In genomic region chr19:29667941-29668340, GRCh38 we compare ENCODE assay signal across 9 cellular contexts. TPM values are rescaled to one million over a fixed set of nuclear protein-coding genes. Genes with fewer than 3 reads are reported as not detected.
DNase-seq lines count a peak whose midpoint lies in the region; ATAC-seq and TF ChIP-seq lines count a peak whose summit lies in the region.
"Had no signal": no experiment of that assay in that cellular context is flagged by ENCODE, and none has a peak within 500 bp of the region (broad histone marks: within the 10 kb centered on the region; RNA-seq: fewer than 3 reads in every experiment).

No MANE protein-coding gene starts in this region.

- DNase-seq in breast epithelium (ENCODE audit: low spot score in 2 of 2) (peak in 1 of 2 donors; percentile 38), MCF 10A (ENCODE audit: unreplicated experiment) (no peak), right atrium auricular region (ENCODE audit: low spot score) (no peak), upper lobe of left lung (peak in 1 of 2 donors; percentile 55), aorta (no peak), nephron progenitor cell (no peak), PC-3 (no peak)
- DNase-seq in activated CD8-positive, alpha-beta memory T cell treated with anti-CD3 and anti-CD28 coated beads, Interleukin-2, amount 50 U/mL, for 1 hour (ENCODE audit: extremely low read depth): peak; percentile 50

- TF ChIP-seq EP300 in upper lobe of left lung (IDR thresholded peaks at IDR 0.05): no peak

- H3K9me3 ChIP-seq in breast epithelium (no peaks in the 10 kb centered on the region), right atrium auricular region (no peaks in the 10 kb centered on the region), upper lobe of left lung (no peaks in the 10 kb centered on the region), aorta (ENCODE audit: control insufficient read depth, low read length) (no peaks in the 10 kb centered on the region), PC-3 (ENCODE audit: low read length) (no peaks in the 10 kb centered on the region)

- peaks cover 24% of the 10 kb centered on the region for H3K4me1 Mint-ChIP-seq in MCF 10A (ENCODE audit: insufficient read depth, unreplicated experiment)
- H3K4me1 Mint-ChIP-seq in nephron progenitor cell: peaks cover 45% of the 10 kb centered on the region

- H3K4me1 ChIP-seq in breast epithelium (peaks cover 35 to 46% of the 10 kb centered on the region in 2 donors), right atrium auricular region (peaks cover 0 to 75% of the 10 kb centered on the region in 2 donors), upper lobe of left lung (peaks cover 53 to 75% (median 65%) of the 10 kb centered on the region in 4 donors), aorta (ENCODE audit: control insufficient read depth in 1 of 2, insufficient read depth in 2 of 2, low read length in 2 of 2) (peaks cover 0 to 2% of the 10 kb centered on the region in 2 donors), PC-3 (ENCODE audit: insufficient read depth, low read length) (peaks cover 39% of the 10 kb centered on the region)

- H3K4me3 ChIP-seq in breast epithelium (peak overlapping the region in 1 of 3 donors; percentile 98), right atrium auricular region (peak overlapping the region in 1 of 2 donors; percentile 89), upper lobe of left lung (peak overlapping the region in 2 of 4 donors; percentile 81 to 91), aorta (ENCODE audit: low read length in 2 of 2) (no peak overlapping the region), PC-3 (ENCODE audit: low read length) (no peak overlapping the region)

- H3K27me3 ChIP-seq in breast epithelium (no peaks in the 10 kb centered on the region), right atrium auricular region (no peaks in the 10 kb centered on the region), upper lobe of left lung (no peaks in the 10 kb centered on the region), aorta (ENCODE audit: control insufficient read depth in 1 of 2, insufficient read depth in 2 of 2, low read length in 1 of 2) (no peaks in the 10 kb centered on the region), PC-3 (ENCODE audit: low read length) (no peaks in the 10 kb centered on the region)

- no peak overlapping the region for H3K4me3 Mint-ChIP-seq in MCF 10A (ENCODE audit: unreplicated experiment)
- no peak overlapping the region for H3K4me3 Mint-ChIP-seq in nephron progenitor cell

- H3K79me2 ChIP-seq in PC-3 (ENCODE audit: low read length): peaks cover 41% of the 10 kb centered on the region

- H3K27me3 Mint-ChIP-seq in MCF 10A (ENCODE audit: insufficient read depth, unreplicated experiment) (no peaks in the 10 kb centered on the region), nephron progenitor cell (ENCODE audit: low read depth, poor library complexity) (peaks cover 35% of the 10 kb centered on the region)

- H3K9me2 ChIP-seq in PC-3 (replicated peaks; ENCODE audit: low read length): no peaks in the 10 kb centered on the region

- ATAC-seq in upper lobe of left lung (ENCODE audit: low FRiP score in 2 of 2): no peak
- ATAC-seq in aorta (ENCODE audit: low FRiP score): no peak
- no peak for ATAC-seq in PC-3

- no peaks in the 10 kb centered on the region for H3F3A ChIP-seq in PC-3 (ENCODE audit: low read length, unreplicated experiment)

- 58 to 78% methylated on average over 3 to 6 of the region's 7 CpGs for whole genome bisulfite sequencing in upper lobe of left lung, 2 donors
- 69 to 75% methylated on average over 7 of the region's 7 CpGs for WGBS in aorta, 2 donors

- H2AFZ ChIP-seq in PC-3 (ENCODE audit: low read length): no peak overlapping the region

- H4K20me1 ChIP-seq in PC-3 (ENCODE audit: low read length): peaks cover 4% of the 10 kb centered on the region; the same call in 1 of the 2 replicates

- no peak for TF ChIP-seq POLR2A in breast epithelium (IDR thresholded peaks at IDR 0.05)
- no peak for TF ChIP-seq POLR2A in upper lobe of left lung (IDR thresholded peaks at IDR 0.05)

- no peak overlapping the region for H3K27ac Mint-ChIP-seq in MCF 10A (ENCODE audit: low read depth, unreplicated experiment)
- no peak overlapping the region for H3K27ac Mint-ChIP-seq in nephron progenitor cell

- no peak overlapping the region for H3K4me2 ChIP-seq in PC-3 (ENCODE audit: low read length)

- no peak overlapping the region for H3K9ac ChIP-seq in PC-3 (ENCODE audit: low read length)

- H3K27ac ChIP-seq in breast epithelium (peak overlapping the region; percentile 22 to 98), right atrium auricular region (peak overlapping the region; percentile 94 to 96), upper lobe of left lung (peak overlapping the region; percentile 74 to 91 (median 84)), aorta (ENCODE audit: low read depth in 1 of 2, low read length in 2 of 2) (peak overlapping the region in 1 of 2 donors; percentile 10), PC-3 (ENCODE audit: low read length) (no peak overlapping the region)

- intact Hi-C loops in breast epithelium (cut with DNase I; ENCODE audit: low total_unique reads): loop anchor here (1.0 kb wide), 1 partner anchor 13 kb away; no protein-coding TSS in a partner anchor
- intact Hi-C loops in MCF 10A (cut with micrococcal nuclease): no loop called here
- intact Hi-C loops in aorta (cut with DNase I): loop anchor here (2.0 to 5.0 kb wide), 2 partner anchors 13 to 56 kb away; no protein-coding TSS in a partner anchor
- intact Hi-C loops in PC-3 (cut with micrococcal nuclease): no loop called here

- H3K36me3 ChIP-seq in breast epithelium (no peaks in the 10 kb centered on the region), right atrium auricular region (peaks cover 4% of the 10 kb centered on the region), upper lobe of left lung (peaks cover 0 to 3% (median 0%) of the 10 kb centered on the region in 4 donors), aorta (ENCODE audit: control insufficient read depth in 1 of 2, insufficient read depth in 2 of 2, low read length in 1 of 2) (no peaks in the 10 kb centered on the region), PC-3 (ENCODE audit: low read depth, low read length) (no peaks in the 10 kb centered on the region)

- TF ChIP-seq CTCF in breast epithelium (IDR thresholded peaks at IDR 0.05) (no peak), MCF 10A (IDR thresholded peaks at IDR 0.05; ENCODE audit: unreplicated experiment) (no peak), right atrium auricular region (IDR thresholded peaks at IDR 0.05) (no peak), upper lobe of left lung (IDR thresholded peaks at IDR 0.05) (no peak), nephron progenitor cell (IDR thresholded peaks at IDR 0.05) (no peak), PC-3 (conservative IDR thresholded peaks at IDR 0.05; ENCODE audit: low read depth, low read length) (no peak)

- POLR2A ChIA-PET in MCF 10A (lab: Yijun Ruan, JAX): interaction anchor here (0.7 kb wide), 1 partner anchor 274 kb away, joined by 5 read pairs; the partner anchor contains the start of gene URI1
- POLR2A ChIA-PET in PC-3 (lab: Charles Lee; ENCODE audit: unreplicated experiment): no interaction called here

- H3K9me3 Mint-ChIP-seq in MCF 10A (ENCODE audit: unreplicated experiment) (no peaks in the 10 kb centered on the region), nephron progenitor cell (no peaks in the 10 kb centered on the region)

- H3K36me3 Mint-ChIP-seq in MCF 10A (ENCODE audit: insufficient read depth, unreplicated experiment) (peaks cover 10% of the 10 kb centered on the region), nephron progenitor cell (ENCODE audit: low read depth) (no peaks in the 10 kb centered on the region)

- CTCF ChIA-PET in MCF 10A (lab: Yijun Ruan, JAX): interaction anchor here (1.1 to 1.4 kb wide), 5 partner anchors 49 to 205 kb away, joined by 3 to 9 read pairs (median 4); no protein-coding TSS in a partner anchor
- CTCF ChIA-PET in PC-3 (lab: Charles Lee): no interaction called here

- no TSS peak for BruUV-seq in MCF 10A (replicated peaks; lab: Mats Ljungman, UMichigan)
- BruUV-seq in PC-3 (replicated peaks; lab: Mats Ljungman, UMichigan): no TSS peak

RNA-seq across cellular contexts. Expression of gene PLEKHF1, which starts 2.7 kb away (rescaled TPM):
- total RNA-seq in breast epithelium (10 to 100 TPM; 29.8 to 71.4 (median 58.7) TPM), MCF 10A (2022) (2.9 and 9.6 TPM in 2 replicates), right atrium auricular region (10 to 100 TPM; 32.4 to 86.3 TPM), upper lobe of left lung (10 to 100 TPM; 10.6 to 21.0 (median 14.2) TPM), aorta (10 to 100 TPM; 10.8 to 17.5 TPM), PC-3 (2014; rRNA removed) (15.9 and 19.7 TPM in 2 replicates)
- polyA plus RNA-seq in aorta: 10 to 100 TPM in 1 of 2 donors, 1 to 10 TPM in 1; 9.9 to 17.2 TPM
- polyA plus RNA-seq: neural cell had no signal

RNA-seq across cellular contexts. Expression of gene C19orf12, which starts 47.1 kb away (rescaled TPM):
- total RNA-seq in breast epithelium (100 to 1,000 TPM in 1 of 3 donors, 10 to 100 TPM in 2; 42.7 to 230 (median 53.7) TPM), MCF 10A (2022) (20.2 and 21.6 TPM in 2 replicates), right atrium auricular region (10 to 100 TPM; 47.9 to 61.4 TPM), upper lobe of left lung (10 to 100 TPM; 11.4 to 30.4 (median 21.4) TPM), aorta (10 to 100 TPM; 26.4 to 32.8 TPM), PC-3 (2014; rRNA removed) (11.8 and 25.2 TPM in 2 replicates)
- polyA plus RNA-seq in aorta: 10 to 100 TPM; 14.3 to 19.5 TPM

Comparison
In these comparisons a context has a peak if more than half of its experiments do, and no peak if none do; other contexts are left out.
1. intact Hi-C loops: an anchor here in breast epithelium (1.0 kb wide) and aorta (2.0 to 5.0 kb wide); none called in MCF 10A and PC-3.